In genomic region chr3:32154180-32154579, GRCh38 we compare ENCODE assay signal across 12 cellular contexts. TPM values are rescaled to one million over a fixed set of nuclear protein-coding genes. Genes with fewer than 3 reads are reported as not detected.
DNase-seq lines count a peak whose midpoint lies in the region; ATAC-seq, FAIRE-seq and TF ChIP-seq lines count a peak whose summit lies in the region.
"Had no signal": no experiment of that assay in that cellular context is flagged by ENCODE, and none has a peak within 500 bp of the region (broad histone marks: within the 10 kb centered on the region; RNA-seq: fewer than 3 reads in every experiment).

No MANE protein-coding gene starts in this region.

- H3K9me3 ChIP-seq in keratinocyte (ENCODE audit: control insufficient read depth, low read depth, low read length): no peaks in the 10 kb centered on the region

- no peak overlapping the region for H3K4me2 ChIP-seq in keratinocyte (ENCODE audit: control insufficient read depth, extremely low read depth, insufficient read depth, low read depth, low read length)

- H3K36me3 ChIP-seq in H7 (replicated peaks; ENCODE audit: control insufficient read depth, insufficient read depth, low read length): no peaks in the 10 kb centered on the region
- H3K36me3 ChIP-seq in keratinocyte (ENCODE audit: control insufficient read depth in 2 of 2, extremely low read depth in 1 of 2, insufficient read depth in 2 of 2, low read length in 2 of 2): no peaks in the 10 kb centered on the region

- H3K27ac Mint-ChIP-seq in effector memory CD8-positive, alpha-beta T cell: no peak overlapping the region
- H3K27ac Mint-ChIP-seq: immature natural killer cell had no signal

- TF ChIP-seq CTCF in AG10803 (conservative IDR thresholded peaks at IDR 0.05; ENCODE audit: low read length) (peak; percentile 19; the same call in 1 of the 2 replicates), VCaP (conservative IDR thresholded peaks at IDR 0.05) (peak; percentile 61), keratinocyte (optimal IDR thresholded peaks at IDR 0.05 in 1 of 3, IDR thresholded peaks at IDR 0.05 in 1 of 3, conservative IDR thresholded peaks at IDR 0.05 in 1 of 3; ENCODE audit: extremely low read depth in 1 of 3, insufficient read depth in 2 of 3, low read length in 3 of 3) (peak; percentile 43 to 55 (median 51))

- no peaks in the 10 kb centered on the region for H3K4me1 Mint-ChIP-seq in effector memory CD8-positive, alpha-beta T cell (ENCODE audit: low read depth in 2 of 2)

- no peak for ATAC-seq in effector memory CD8-positive, alpha-beta T cell (replicated peaks)
- ATAC-seq in HG02763 (IDR thresholded peaks at IDR 0.05; ENCODE audit: unreplicated experiment): no peak

- no peaks in the 10 kb centered on the region for H3K79me2 ChIP-seq in keratinocyte (ENCODE audit: control insufficient read depth, insufficient read depth, low read length)

- FAIRE-seq in keratinocyte (lab: Jason Lieb, UNC): peak; percentile 75

- peaks cover 50% of the 10 kb centered on the region for H3K36me3 Mint-ChIP-seq in effector memory CD8-positive, alpha-beta T cell (ENCODE audit: insufficient read depth)

- H3K9me3 Mint-ChIP-seq in effector memory CD8-positive, alpha-beta T cell: no peaks in the 10 kb centered on the region
- H3K9me3 Mint-ChIP-seq: immature natural killer cell had no signal

- dilution Hi-C loops in keratinocyte (cut with MboI; ENCODE audit: extremely low pct_ligation_motif_present, low sequenced_read_pairs): no loop called here

- no peak overlapping the region for H2AFZ ChIP-seq in keratinocyte (ENCODE audit: control insufficient read depth, low read length)

- H3K9ac ChIP-seq in keratinocyte (ENCODE audit: control insufficient read depth, extremely low read depth, insufficient read depth, low read length): no peak overlapping the region

- H4K20me1 ChIP-seq in keratinocyte (ENCODE audit: control insufficient read depth, extremely low read depth, insufficient read depth, low read length): no peaks in the 10 kb centered on the region

- H3K27me3 Mint-ChIP-seq in effector memory CD8-positive, alpha-beta T cell: no peaks in the 10 kb centered on the region

- H3K9me1 ChIP-seq in keratinocyte (ENCODE audit: control insufficient read depth, extremely low read depth, insufficient read depth, low read length): no peaks in the 10 kb centered on the region

- H3K27ac ChIP-seq in VCaP (no peak overlapping the region), keratinocyte (ENCODE audit: control insufficient read depth, insufficient read depth, low read length) (no peak overlapping the region)
- H3K27ac ChIP-seq: coronary artery had no signal

- peaks cover 4% of the 10 kb centered on the region for H3K4me1 ChIP-seq in keratinocyte (ENCODE audit: control insufficient read depth, extremely low read depth, insufficient read depth, low read length)

- no peak overlapping the region for H3K4me3 Mint-ChIP-seq in effector memory CD8-positive, alpha-beta T cell
- H3K4me3 Mint-ChIP-seq: immature natural killer cell had no signal

- H3K4me3 ChIP-seq in AG10803 (ENCODE audit: low read length) (no peak overlapping the region), H7 (ENCODE audit: insufficient read depth, low read depth, low read length) (no peak overlapping the region), keratinocyte (ENCODE audit: control insufficient read depth in 2 of 3, extremely low read depth in 1 of 3, insufficient read depth in 2 of 3, low read depth in 1 of 3, low read length in 3 of 3) (no peak overlapping the region)
- H3K4me3 ChIP-seq: coronary artery had no signal

- H3K27me3 ChIP-seq in H7 (ENCODE audit: control insufficient read depth, insufficient read depth, low read length): no peaks in the 10 kb centered on the region
- no peaks in the 10 kb centered on the region for H3K27me3 ChIP-seq in keratinocyte (ENCODE audit: control insufficient read depth, extremely low read depth, insufficient read depth, low read length)

- no peak for DNase-seq in AG10803 (ENCODE audit: low read depth)
- DNase-seq in H7: peak; percentile 64
- DNase-seq in keratinocyte (ENCODE audit: low read depth, low spot score): no peak
- DNase-seq in effector memory CD8-positive, alpha-beta T cell: no peak
- no peak for DNase-seq in NCI-H446 treated with DMSO at 0.1 percent for 48 hours (lab: John Stamatoyannopoulos, UW)
- DNase-seq in activated CD4-positive, alpha-beta T cell treated with anti-CD3 and anti-CD28 coated beads for 4 hours: no peak
- DNase-seq: activated T-cell treated with anti-CD3 and anti-CD28 coated beads for 4 hours, immature natural killer cell, NCI-H1417 had no signal

RNA-seq across cellular contexts. Expression of gene GPD1L, which starts 47.8 kb away (rescaled TPM):
- total RNA-seq in H7 (2014; rRNA removed; shearing (Covaris generic)): 2.0 and 2.8 TPM in 2 replicates
- 2.5 to 4.5 TPM (median 3.4 TPM) in 3 replicates for polyA plus RNA-seq in keratinocyte
- polyA plus RNA-seq in keratinocyte (2011; ENCODE audit: low read depth): 4.3 TPM
- 2.5 and 5.3 TPM in 2 replicates for polyA plus RNA-seq in keratinocyte (2011; cell fraction: cytosol; rRNA removed)
- polyA plus RNA-seq in keratinocyte (2011; cell fraction: nucleus; rRNA removed): 3.1 and 3.3 TPM in 2 replicates
- polyA plus RNA-seq in keratinocyte (2012; ENCODE audit: low replicate concordance): 2.3 and 2.8 TPM in 2 replicates
- 0.98 to 6.1 TPM (median 3.5 TPM) in 3 replicates for polyA minus RNA-seq in keratinocyte
- polyA minus RNA-seq in keratinocyte (2011; cell fraction: cytosol; rRNA and poly(A)+ RNA removed): 3.5 TPM
- 2.0 and 3.8 TPM in 2 replicates for polyA minus RNA-seq in keratinocyte (2011; cell fraction: nucleus; rRNA and poly(A)+ RNA removed)
